Comparison of ENCODE assay signal across 16 cellular contexts in genomic region chr12:109529618-109530300, GRCh38. TPM values are rescaled to one million over a fixed set of nuclear protein-coding genes. Genes with fewer than 3 reads are reported as not detected.
A peak's percentile ranks its signal among the peaks of the same experiment; 100 is the strongest.
DNase-seq lines count a peak whose midpoint lies in the region; ATAC-seq and TF ChIP-seq lines count a peak whose summit lies in the region.
"Had no signal": no experiment of that assay in that cellular context is flagged by ENCODE, and none has a peak within 500 bp of the region (broad histone marks: within the 10 kb centered on the region; RNA-seq: fewer than 3 reads in every experiment).

No MANE protein-coding gene starts in this region.

- H3K9me3 Mint-ChIP-seq in endothelial cell (ENCODE audit: unreplicated experiment): no peaks in the 10 kb centered on the region
- H3K9me3 Mint-ChIP-seq: activated naive CD4-positive, alpha-beta T cell treated with anti-CD3 and anti-CD28 coated beads, Interleukin-2, amount 50 U/mL, for 24 hours had no signal

- H3K9ac ChIP-seq in liver (ENCODE audit: low read depth in 1 of 2, low read length in 2 of 2): no peak overlapping the region

- no peaks in the 10 kb centered on the region for H3K4me1 Mint-ChIP-seq in endothelial cell (ENCODE audit: unreplicated experiment)
- H3K4me1 Mint-ChIP-seq: activated CD4-positive, alpha-beta T cell treated with anti-CD3 and anti-CD28 coated beads for 36 hours; activated naive CD4-positive, alpha-beta T cell treated with anti-CD3 and anti-CD28 coated beads, Interleukin-2, amount 50 U/mL, for 24 hours had no signal

- TF ChIP-seq RAD21 in liver (IDR thresholded peaks at IDR 0.05): no peak

- H3K27me3 ChIP-seq in liver (ENCODE audit: control insufficient read depth in 4 of 4, insufficient read depth in 4 of 4, low read length in 3 of 4): no peaks in the 10 kb centered on the region
- no peaks in the 10 kb centered on the region for H3K27me3 ChIP-seq in right lobe of liver
- H3K27me3 ChIP-seq in aorta (ENCODE audit: control insufficient read depth in 1 of 2, insufficient read depth in 2 of 2, low read length in 1 of 2): no peaks in the 10 kb centered on the region
- H3K27me3 ChIP-seq: uterus had no signal

- no peak for TF ChIP-seq POLR2A in right lobe of liver (IDR thresholded peaks at IDR 0.05)

- DNase-seq in right lobe of liver (no peak), endothelial cell (ENCODE audit: low spot score) (no peak), midbrain (lab: John Stamatoyannopoulos, UW) (peak; percentile 43), aorta (peak; percentile 8 to 15), HuH-7 (ENCODE audit: low spot score) (no peak)
- no peak for DNase-seq in effector CD4-positive, alpha-beta T cell
- no peak for DNase-seq in stimulated activated CD4-positive, alpha-beta T cell treated with anti-CD3 and anti-CD28 coated beads, Interleukin-1b, Interleukin-23, amount 100 ng/mL, for 48 hours
- DNase-seq: activated CD4-positive, alpha-beta T cell treated with anti-CD3 and anti-CD28 coated beads for 36 hours; mammary epithelial cell; NCI-H2107; SHP77; stimulated activated naive CD4-positive, alpha-beta T cell; T-helper 9 cell; uterus had no signal

- H3K27me3 Mint-ChIP-seq in endothelial cell (ENCODE audit: unreplicated experiment): peaks cover 9% of the 10 kb centered on the region
- H3K27me3 Mint-ChIP-seq: activated CD4-positive, alpha-beta T cell treated with anti-CD3 and anti-CD28 coated beads for 36 hours; activated naive CD4-positive, alpha-beta T cell treated with anti-CD3 and anti-CD28 coated beads, Interleukin-2, amount 50 U/mL, for 24 hours had no signal

- peak overlapping the region; percentile 32 for H3K4me3 Mint-ChIP-seq in endothelial cell (ENCODE audit: unreplicated experiment)
- H3K4me3 Mint-ChIP-seq: activated CD4-positive, alpha-beta T cell treated with anti-CD3 and anti-CD28 coated beads for 36 hours; activated naive CD4-positive, alpha-beta T cell treated with anti-CD3 and anti-CD28 coated beads, Interleukin-2, amount 50 U/mL, for 24 hours had no signal

- WGBS in liver: 85% methylated on average over 15 of the region's 15 CpGs
- WGBS in right lobe of liver (ENCODE audit: insufficient coverage, low coverage, low lambda C conversion rate, missing lambda C conversion rate): 75% methylated on average over 13 of the region's 15 CpGs
- 72 to 77% methylated on average over 15 of the region's 15 CpGs for WGBS in aorta, 2 donors

- H3K4me1 ChIP-seq in liver (ENCODE audit: control insufficient read depth in 4 of 4, insufficient read depth in 4 of 4, low read length in 3 of 4): no peaks in the 10 kb centered on the region
- H3K4me1 ChIP-seq in right lobe of liver: no peaks in the 10 kb centered on the region
- H3K4me1 ChIP-seq in aorta (ENCODE audit: control insufficient read depth in 1 of 2, insufficient read depth in 2 of 2, low read length in 2 of 2): no peaks in the 10 kb centered on the region
- H3K4me1 ChIP-seq: uterus had no signal

- H3K4me3 ChIP-seq in liver (ENCODE audit: low read depth in 1 of 3, low read length in 3 of 3) (no peak overlapping the region), right lobe of liver (no peak overlapping the region), aorta (ENCODE audit: low read length in 2 of 2) (no peak overlapping the region)
- H3K4me3 ChIP-seq: uterus had no signal

- peaks cover 44% of the 10 kb centered on the region for H3K36me3 Mint-ChIP-seq in endothelial cell (ENCODE audit: low read depth, unreplicated experiment)

- H3K36me3 ChIP-seq in liver (ENCODE audit: control insufficient read depth in 4 of 4, insufficient read depth in 3 of 4, low read depth in 1 of 4, low read length in 3 of 4) (peaks cover 8 to 69% (median 29%) of the 10 kb centered on the region in 4 donors), right lobe of liver (peaks cover 0 to 43% (median 6%) of the 10 kb centered on the region in 4 donors), aorta (ENCODE audit: control insufficient read depth in 1 of 2, insufficient read depth in 2 of 2, low read length in 1 of 2) (peaks cover 0 to 14% of the 10 kb centered on the region in 2 donors)
- H3K36me3 ChIP-seq: uterus had no signal

- H3K27ac ChIP-seq in liver (ENCODE audit: low read depth in 1 of 2, low read length in 2 of 2) (no peak overlapping the region), right lobe of liver (no peak overlapping the region), aorta (ENCODE audit: low read depth in 1 of 2, low read length in 2 of 2) (no peak overlapping the region)
- H3K27ac ChIP-seq: uterus had no signal

- TF ChIP-seq CTCF in liver (IDR thresholded peaks at IDR 0.05; ENCODE audit: low read depth, low read length, missing input control): no peak
- TF ChIP-seq CTCF in right lobe of liver (IDR thresholded peaks at IDR 0.05): no peak
- TF ChIP-seq CTCF in endothelial cell (IDR thresholded peaks at IDR 0.05; ENCODE audit: unreplicated experiment): no peak

- no peaks in the 10 kb centered on the region for H3K9me3 ChIP-seq in liver (ENCODE audit: control insufficient read depth in 4 of 4, low read length in 3 of 4)
- H3K9me3 ChIP-seq in right lobe of liver: no peaks in the 10 kb centered on the region
- H3K9me3 ChIP-seq in aorta (ENCODE audit: control insufficient read depth, low read length): no peaks in the 10 kb centered on the region
- H3K9me3 ChIP-seq: uterus had no signal

- no peak for ATAC-seq in right lobe of liver
- no peak for ATAC-seq in aorta (ENCODE audit: low FRiP score)
- ATAC-seq: activated CD4-positive, alpha-beta T cell treated with anti-CD3 and anti-CD28 coated beads for 36 hours had no signal

- no peak overlapping the region for H3K27ac Mint-ChIP-seq in endothelial cell (ENCODE audit: unreplicated experiment)
- H3K27ac Mint-ChIP-seq: activated CD4-positive, alpha-beta T cell treated with anti-CD3 and anti-CD28 coated beads for 36 hours; activated naive CD4-positive, alpha-beta T cell treated with anti-CD3 and anti-CD28 coated beads, Interleukin-2, amount 50 U/mL, for 24 hours had no signal

- intact Hi-C loops in right lobe of liver (cut with DNase I): loop anchor here (10.0 kb wide), 2 partner anchors 65 to 245 kb away; no protein-coding TSS in a partner anchor
- intact Hi-C loops in aorta (cut with DNase I): loop anchor here in 1 of 2 donors (10.0 kb wide), 1 partner anchor 245 kb away; no protein-coding TSS in a partner anchor

TF ChIP-seq in liver, 16 proteins besides CTCF, POLR2A, EP300 and RAD21:
- TF ChIP-seq ATF3 (IDR thresholded peaks at IDR 0.05): no peak
- TF ChIP-seq NR2F2 (IDR thresholded peaks at IDR 0.05): peak; percentile 46

RNA-seq across cellular contexts. Expression of gene MMAB, which starts 43.5 kb away (rescaled TPM):
- total RNA-seq in liver (10 to 100 TPM; 47.1 to 63.5 TPM), right lobe of liver (10 to 100 TPM; 42.6 to 99.8 (median 65.2) TPM), endothelial cell (ENCODE audit: unreplicated experiment) (41.6 TPM), aorta (10 to 100 TPM; 17.8 to 26.4 TPM)
- polyA plus RNA-seq in liver (100 to 1,000 TPM in 1 of 2 donors, 10 to 100 TPM in 1; 90.6 to 101 TPM), aorta (10 to 100 TPM; 30.9 to 32.8 TPM)

RNA-seq across cellular contexts. Expression of gene MVK, which starts 43.8 kb away (rescaled TPM):
- 10 to 100 TPM; 34.9 to 50.3 TPM for total RNA-seq in liver
- polyA plus RNA-seq in liver: 10 to 100 TPM; 39.0 to 43.8 TPM
- total RNA-seq in right lobe of liver: 10 to 100 TPM; 14.2 to 60.0 (median 37.6) TPM
- 40.7 TPM for total RNA-seq in endothelial cell (ENCODE audit: unreplicated experiment)
- total RNA-seq in aorta: 10 to 100 TPM in 1 of 2 donors, 1 to 10 TPM in 1; 8.5 to 12.4 TPM
- polyA plus RNA-seq in aorta: 10 to 100 TPM; 12.6 to 14.3 TPM

RNA-seq across cellular contexts. Expression of gene UBE3B, which starts 52.3 kb away (rescaled TPM):
- total RNA-seq in liver (10 to 100 TPM; 29.1 to 43.4 TPM), right lobe of liver (10 to 100 TPM; 15.3 to 31.8 (median 22.5) TPM), endothelial cell (ENCODE audit: unreplicated experiment) (44.3 TPM), aorta (10 to 100 TPM; 36.2 to 40.2 TPM)
- polyA plus RNA-seq in liver (10 to 100 TPM in 1 of 2 donors, 1 to 10 TPM in 1; 9.3 to 19.1 TPM), aorta (10 to 100 TPM; 12.9 to 15.8 TPM)

RNA-seq across cellular contexts. Expression of gene KCTD10, which starts 52.7 kb away (rescaled TPM):
- total RNA-seq in liver: 10 to 100 TPM in 1 of 2 donors, 1 to 10 TPM in 1; 8.4 to 20.1 TPM
- 10 to 100 TPM in 1 of 2 donors, 1 to 10 TPM in 1; 4.2 to 11.4 TPM for polyA plus RNA-seq in liver
- total RNA-seq in right lobe of liver: 10 to 100 TPM in 4 of 6 experiments, 1 to 10 TPM in 2; 5.8 to 20.2 (median 11.6) TPM
- total RNA-seq in endothelial cell (ENCODE audit: unreplicated experiment): 128 TPM
- total RNA-seq in aorta: 100 to 1,000 TPM; 157 to 199 TPM
- 100 to 1,000 TPM in 1 of 2 donors, 10 to 100 TPM in 1; 79.7 to 172 TPM for polyA plus RNA-seq in aorta

Comparison
In these comparisons a context has a peak if more than half of its experiments do, and no peak if none do; other contexts are left out.
1. DNase-seq: peak in midbrain (single experiment) and aorta (2 of 2); none in right lobe of liver (0 of 3), endothelial cell (single experiment), HuH-7 (single experiment), effector CD4-positive, alpha-beta T cell (single experiment) and stimulated activated CD4-positive, alpha-beta T cell treated with anti-CD3 and anti-CD28 coated beads, Interleukin-1b, Interleukin-23, amount 100 ng/mL, for 48 hours (single experiment).